Comparison of ENCODE assay signal across 19 cellular contexts in genomic region chr4:74667438-74667837, GRCh38.
"Had no signal": no experiment of that assay in that cellular context is flagged by ENCODE, and none has a peak within 500 bp of the region (broad histone marks: within the 10 kb centered on the region; RNA-seq: fewer than 3 reads in every experiment).

No MANE protein-coding gene starts in this region.

- H3K36me3 ChIP-seq: left ventricle myocardium inferior, lower lobe of right lung, neural progenitor cell, ovary, suprapubic skin, thyroid gland had no signal

- H3K9ac ChIP-seq: neural progenitor cell had no signal

- H3K4me3 ChIP-seq: left ventricle myocardium inferior, lower lobe of right lung, neural progenitor cell, ovary, suprapubic skin, thyroid gland had no signal

- H3K4me2 ChIP-seq: neural progenitor cell had no signal

- H3K27ac ChIP-seq: foreskin keratinocyte, left ventricle myocardium inferior, lower lobe of right lung, neural progenitor cell, ovary, suprapubic skin, thyroid gland had no signal

- H3K4me1 ChIP-seq: left ventricle myocardium inferior, lower lobe of right lung, suprapubic skin, thyroid gland had no signal

- H3K27me3 ChIP-seq: foreskin keratinocyte, neural progenitor cell, ovary, suprapubic skin, thyroid gland had no signal

- H3K9me3 ChIP-seq: left ventricle myocardium inferior, lower lobe of right lung, ovary, suprapubic skin, thyroid gland had no signal

- ATAC-seq: effector memory CD8-positive, alpha-beta T cell; foreskin keratinocyte; left cardiac atrium; lower lobe of right lung; natural killer cell treated with Interleukin-12 subunit alpha and Interleukin-12 subunit beta and Interleukin-15 and Interleukin-18, amount 100 ng/mL, for 72 hours; right cardiac atrium; stimulated activated effector memory CD8-positive, alpha-beta T cell treated with anti-CD3 and anti-CD28 coated beads, Interleukin-12 subunit alpha, Interleukin-12 subunit beta, amount 100 ng/mL, for 72 hours; stimulated activated naive CD8-positive, alpha-beta T cell treated with anti-CD3 and anti-CD28 coated beads, Interleukin-15, Interleukin-2, amounts not matched to agents 100 U/mL and 50 U/mL, for 24 hours had no signal

- DNase-seq: effector memory CD8-positive, alpha-beta T cell; erythroblast; foreskin keratinocyte; kidney; left cardiac atrium; left ventricle myocardium inferior; lower lobe of right lung; midbrain; nucleus accumbens; ovary; right cardiac atrium; stimulated activated CD4-positive, alpha-beta T cell treated with anti-CD3 and anti-CD28 coated beads, Interleukin-2, amount 100 ng/mL, for 48 hours; stimulated activated CD8-positive, alpha-beta memory T cell treated with anti-CD3 and anti-CD28 coated beads, Interleukin-4, amount 100 ng/mL, for 48 hours; stimulated activated naive CD8-positive, alpha-beta T cell treated with anti-CD3 and anti-CD28 coated beads, Interleukin-15, Interleukin-2, amounts not matched to agents 100 U/mL and 50 U/mL, for 24 hours; thyroid gland had no signal

- H2AFZ ChIP-seq: neural progenitor cell had no signal
